Comparison of ENCODE assay signal across 9 cellular contexts in genomic region chr14:72962829-72963312, GRCh38. TPM values are rescaled to one million over a fixed set of nuclear protein-coding genes. Genes with fewer than 3 reads are reported as not detected.
DNase-seq lines count a peak whose midpoint lies in the region; ATAC-seq and TF ChIP-seq lines count a peak whose summit lies in the region.
"Had no signal": no experiment of that assay in that cellular context is flagged by ENCODE, and none has a peak within 500 bp of the region (broad histone marks: within the 10 kb centered on the region; RNA-seq: fewer than 3 reads in every experiment).

No MANE protein-coding gene starts in this region.

- H3K36me3 ChIP-seq in BJ (ENCODE audit: control insufficient read depth, insufficient read depth, low read length) = peaks cover 4% of the 10 kb centered on the region

- peak; percentile 34 for DNase-seq in BJ (ENCODE audit: low read depth)
- peak; percentile 66 for DNase-seq in HS-27A (ENCODE audit: low read depth)
- DNase-seq in SK-MEL-5 (ENCODE audit: low read depth, low spot score) = peak; percentile 67
- peak; percentile 50 for DNase-seq in hepatic stellate cell (ENCODE audit: low spot score)
- no peak for DNase-seq in HuH-7.5 (ENCODE audit: low spot score)
- DNase-seq: upper lobe of right lung had no signal

- in situ Hi-C loops in SK-MEL-5 (cut with HindIII; ENCODE audit: low pct_unique_long_range_greater_than_20kb, low sequenced_read_pairs) = no loop called here

- POLR2A ChIA-PET in BJ (lab: Charles Lee) = interaction anchor here (0.6 kb wide), 1 partner anchor 9 kb away, joined by 3 read pairs; no protein-coding TSS in a partner anchor

- H3K27me3 ChIP-seq in BJ (ENCODE audit: control insufficient read depth, insufficient read depth, low read length) = no peaks in the 10 kb centered on the region
- H3K27me3 ChIP-seq: upper lobe of right lung had no signal

- no peak for TF ChIP-seq CTCF in BJ (IDR thresholded peaks at IDR 0.05; ENCODE audit: insufficient read depth, low read depth, low read length)

- no peak for ATAC-seq in HG03520 (IDR thresholded peaks at IDR 0.05; ENCODE audit: unreplicated experiment)
- ATAC-seq in HG02610 (IDR thresholded peaks at IDR 0.05; ENCODE audit: unreplicated experiment) = no peak
- no peak for ATAC-seq in GM21381 (IDR thresholded peaks at IDR 0.05; ENCODE audit: unreplicated experiment)

- H3K4me3 ChIP-seq in BJ (ENCODE audit: low read depth, low read length) = no peak overlapping the region
- H3K4me3 ChIP-seq: upper lobe of right lung had no signal

- CTCF ChIA-PET in BJ (lab: Yijun Ruan, JAX) = interaction anchor here (2.3 to 6.0 kb wide), 2 partner anchors 14 to 449 kb away, joined by 13 to 44 read pairs; no protein-coding TSS in a partner anchor

RNA-seq across cellular contexts. Expression of gene DCAF4, which starts 36.6 kb away (rescaled TPM):
- polyA plus RNA-seq in BJ (2011; rRNA removed) = 22.9 and 29.2 TPM in 2 replicates
- 17.5 and 28.6 TPM in 2 replicates for polyA minus RNA-seq in BJ (2011; rRNA and poly(A)+ RNA removed)
- 18.8 and 31.4 TPM in 2 replicates for total RNA-seq in SK-MEL-5 (2014; rRNA removed; shearing (Covaris generic))
- 15.6 and 25.5 TPM in 2 replicates for polyA plus RNA-seq in SK-MEL-5 (2015; cell fraction: cytosol; rRNA removed)
- 40.2 and 44.7 TPM in 2 replicates for polyA plus RNA-seq in SK-MEL-5 (2015; cell fraction: nucleus; rRNA removed)
